ENCODE assay signal across 34 cellular contexts in genomic region chr6:168971549-168971948, GRCh38.
"Had no signal": no experiment of that assay in that cellular context is flagged by ENCODE, and none has a peak within 500 bp of the region (broad histone marks: within the 10 kb centered on the region; RNA-seq: fewer than 3 reads in every experiment).

No MANE protein-coding gene starts in this region.

- H3K27me3 ChIP-seq: ascending aorta, breast epithelium, cardiac muscle cell, colonic mucosa, esophagus squamous epithelium, gastroesophageal sphincter had no signal

- H3K4me1 ChIP-seq: breast epithelium, colonic mucosa had no signal

- H3K9me3 ChIP-seq: ascending aorta, breast epithelium, colonic mucosa, esophagus squamous epithelium, gastroesophageal sphincter had no signal

- DNase-seq: activated B cell treated with CpG ODN at 0.5 μM for 24 hours; activated CD4-positive, alpha-beta T cell treated with anti-CD3 and anti-CD28 coated beads for 48 hours; activated CD4-positive, alpha-beta T cell treated with anti-CD3 and anti-CD28 coated beads, Interleukin-2, amount 50 U/mL, for 1 hour; activated CD4-positive, alpha-beta T cell treated with anti-CD3 and anti-CD28 coated beads, Interleukin-2, amount 50 U/mL, for 48 hours; activated CD8-positive, alpha-beta memory T cell treated with anti-CD3 and anti-CD28 coated beads, Interleukin-2, amount 10 ng/mL, durations not matched to agents 7 days and 5 days; activated CD8-positive, alpha-beta memory T cell treated with anti-CD3 and anti-CD28 coated beads, Interleukin-2, amount 50 U/mL, for 4 hours; activated CD8-positive, alpha-beta T cell treated with anti-CD3 and anti-CD28 coated beads for 36 hours; activated effector memory CD4-positive, alpha-beta T cell treated with anti-CD3 and anti-CD28 coated beads, Interleukin-2, amount 50 U/mL, for 16 hours; activated naive CD4-positive, alpha-beta T cell treated with anti-CD3 and anti-CD28 coated beads for 36 hours; activated naive CD8-positive, alpha-beta T cell treated with anti-CD3 and anti-CD28 coated beads for 36 hours; activated naive CD8-positive, alpha-beta T cell treated with anti-CD3 and anti-CD28 coated beads, Interleukin-2, amount 50 U/mL, for 24 hours; activated T-cell treated with anti-CD3 and anti-CD28 coated beads, Interleukin-2, amount 50 U/mL, for 1 hour; activated T-cell treated with anti-CD3 and anti-CD28 coated beads, Interleukin-2, amount 50 U/mL, for 48 hours; central memory CD4-positive, alpha-beta T cell; cerebellar nuclear complex; colonic mucosa; effector CD8-positive, alpha-beta T cell; esophagus squamous epithelium; foreskin melanocyte; T-helper 1 cell; T-helper 17 cell; T1000; WERI-Rb-1 had no signal

- H3K4me1 Mint-ChIP-seq: activated B cell treated with CpG ODN at 0.5 μM for 24 hours; activated CD8-positive, alpha-beta memory T cell treated with anti-CD3 and anti-CD28 coated beads, Interleukin-2, amount 10 ng/mL, durations not matched to agents 7 days and 5 days; activated naive CD4-positive, alpha-beta T cell treated with anti-CD3 and anti-CD28 coated beads, Interleukin-2, amount 50 U/mL, for 24 hours; activated naive CD8-positive, alpha-beta T cell treated with anti-CD3 and anti-CD28 coated beads for 36 hours; activated naive CD8-positive, alpha-beta T cell treated with anti-CD3 and anti-CD28 coated beads, Interleukin-2, amount 50 U/mL, for 24 hours; T-helper 17 cell had no signal

- H3K27ac Mint-ChIP-seq: activated B cell treated with CpG ODN at 0.5 μM for 24 hours; activated CD8-positive, alpha-beta memory T cell treated with anti-CD3 and anti-CD28 coated beads, Interleukin-2, amount 10 ng/mL, durations not matched to agents 7 days and 5 days; activated CD8-positive, alpha-beta T cell treated with anti-CD3 and anti-CD28 coated beads for 36 hours; activated naive CD4-positive, alpha-beta T cell treated with anti-CD3 and anti-CD28 coated beads for 36 hours; activated naive CD4-positive, alpha-beta T cell treated with anti-CD3 and anti-CD28 coated beads, Interleukin-2, amount 50 U/mL, for 24 hours; activated naive CD8-positive, alpha-beta T cell treated with anti-CD3 and anti-CD28 coated beads for 36 hours; activated naive CD8-positive, alpha-beta T cell treated with anti-CD3 and anti-CD28 coated beads, Interleukin-2, amount 50 U/mL, for 24 hours; activated T-helper 1 cell treated with anti-CD3 and anti-CD28 coated beads, Interleukin-12 subunit alpha, Interleukin-12 subunit beta, Interleukin-2, Interleukin-4 antibody, amounts not matched to agents 30 ng/mL and 10 ng/mL and 1 ng/mL, durations not matched to agents 14 hours and 24 hours and 36 hours; activated T-helper 2 cell treated with anti-CD3 and anti-CD28 coated beads, Interferon-gamma antibody, Interleukin-2, Interleukin-4, amounts not matched to agents 10 μg/mL and 5 μg/mL and 100 μg/mL, durations not matched to agents 14 hours and 24 hours and 36 hours; T-helper 17 cell; T-helper 2 cell treated with Interferon-gamma antibody and Interleukin-4, amounts not matched to agents 5 μg/mL and 100 μg/mL, for 36 hours had no signal

- H3K4me3 ChIP-seq: ascending aorta, breast epithelium, cardiac muscle cell, colonic mucosa, esophagus squamous epithelium, gastroesophageal sphincter had no signal

- H3K36me3 ChIP-seq: ascending aorta, breast epithelium, cardiac muscle cell, colonic mucosa, esophagus squamous epithelium, gastroesophageal sphincter, WERI-Rb-1 had no signal

- H3K9me3 Mint-ChIP-seq: activated B cell treated with CpG ODN at 0.5 μM for 24 hours; activated CD8-positive, alpha-beta T cell treated with anti-CD3 and anti-CD28 coated beads for 36 hours; activated naive CD4-positive, alpha-beta T cell treated with anti-CD3 and anti-CD28 coated beads for 36 hours; activated naive CD4-positive, alpha-beta T cell treated with anti-CD3 and anti-CD28 coated beads, Interleukin-2, amount 50 U/mL, for 24 hours; activated naive CD8-positive, alpha-beta T cell treated with anti-CD3 and anti-CD28 coated beads for 36 hours; activated naive CD8-positive, alpha-beta T cell treated with anti-CD3 and anti-CD28 coated beads, Interleukin-2, amount 50 U/mL, for 24 hours; activated T-helper 1 cell treated with anti-CD3 and anti-CD28 coated beads, Interleukin-12 subunit alpha, Interleukin-12 subunit beta, Interleukin-2, Interleukin-4 antibody, amounts not matched to agents 30 ng/mL and 10 ng/mL and 1 ng/mL, durations not matched to agents 14 hours and 24 hours and 36 hours; activated T-helper 2 cell treated with anti-CD3 and anti-CD28 coated beads, Interferon-gamma antibody, Interleukin-2, Interleukin-4, amounts not matched to agents 10 μg/mL and 5 μg/mL and 100 μg/mL, durations not matched to agents 14 hours and 24 hours and 36 hours; T-helper 2 cell treated with Interferon-gamma antibody and Interleukin-4, amounts not matched to agents 5 μg/mL and 100 μg/mL, for 36 hours had no signal

- H3K4me3 Mint-ChIP-seq: activated B cell treated with CpG ODN at 0.5 μM for 24 hours; activated CD8-positive, alpha-beta memory T cell treated with anti-CD3 and anti-CD28 coated beads, Interleukin-2, amount 10 ng/mL, durations not matched to agents 7 days and 5 days; activated CD8-positive, alpha-beta T cell treated with anti-CD3 and anti-CD28 coated beads for 36 hours; activated naive CD4-positive, alpha-beta T cell treated with anti-CD3 and anti-CD28 coated beads for 36 hours; activated naive CD4-positive, alpha-beta T cell treated with anti-CD3 and anti-CD28 coated beads, Interleukin-2, amount 50 U/mL, for 24 hours; activated naive CD8-positive, alpha-beta T cell treated with anti-CD3 and anti-CD28 coated beads for 36 hours; activated naive CD8-positive, alpha-beta T cell treated with anti-CD3 and anti-CD28 coated beads, Interleukin-2, amount 50 U/mL, for 24 hours; activated T-helper 1 cell treated with anti-CD3 and anti-CD28 coated beads, Interleukin-12 subunit alpha, Interleukin-12 subunit beta, Interleukin-2, Interleukin-4 antibody, amounts not matched to agents 30 ng/mL and 10 ng/mL and 1 ng/mL, durations not matched to agents 14 hours and 24 hours and 36 hours; brain; T-helper 17 cell; T-helper 2 cell treated with Interferon-gamma antibody and Interleukin-4, amounts not matched to agents 5 μg/mL and 100 μg/mL, for 36 hours had no signal

- H3K27ac ChIP-seq: ascending aorta, cardiac muscle cell, colonic mucosa, epithelial cell of prostate, esophagus squamous epithelium, gastroesophageal sphincter, WERI-Rb-1 had no signal

- ATAC-seq: activated CD4-positive, CD25-positive, alpha-beta regulatory T cell treated with anti-CD3 and anti-CD28 coated beads, Interleukin-2, amount 50 U/mL, for 24 hours; activated CD8-positive, alpha-beta memory T cell treated with anti-CD3 and anti-CD28 coated beads, Interleukin-2, amount 10 ng/mL, durations not matched to agents 7 days and 5 days; activated CD8-positive, alpha-beta T cell treated with anti-CD3 and anti-CD28 coated beads for 36 hours; activated naive CD8-positive, alpha-beta T cell treated with anti-CD3 and anti-CD28 coated beads, Interleukin-2, amount 50 U/mL, for 24 hours; gastroesophageal sphincter; T-helper 17 cell had no signal

- H3K36me3 Mint-ChIP-seq: activated CD8-positive, alpha-beta memory T cell treated with anti-CD3 and anti-CD28 coated beads, Interleukin-2, amount 10 ng/mL, durations not matched to agents 7 days and 5 days; activated naive CD8-positive, alpha-beta T cell treated with anti-CD3 and anti-CD28 coated beads for 36 hours; brain had no signal
